Comparison of ENCODE assay signal across 20 cellular contexts in genomic region chr5:60497706-60498500, GRCh38.
DNase-seq lines count a peak whose midpoint lies in the region; ATAC-seq and TF ChIP-seq lines count a peak whose summit lies in the region.
"Had no signal": no experiment of that assay in that cellular context is flagged by ENCODE, and none has a peak within 500 bp of the region (broad histone marks: within the 10 kb centered on the region; RNA-seq: fewer than 3 reads in every experiment).

No MANE protein-coding gene starts in this region.

- no peak overlapping the region for H3K23ac ChIP-seq in trophoblast cell (ENCODE audit: low read length)

- H4K12ac ChIP-seq in trophoblast cell (ENCODE audit: low read depth, low read length) = no peak overlapping the region

- H3K9me3 ChIP-seq in esophagus muscularis mucosa (no peaks in the 10 kb centered on the region), trophoblast cell (ENCODE audit: insufficient read depth, low read depth, low read length) (no peaks in the 10 kb centered on the region)
- H3K9me3 ChIP-seq: esophagus squamous epithelium had no signal

- no peak for TF ChIP-seq EP300 in esophagus muscularis mucosa (IDR thresholded peaks at IDR 0.05)

- H3K9me3 Mint-ChIP-seq in nephron = no peaks in the 10 kb centered on the region
- H3K9me3 Mint-ChIP-seq: dendritic cell treated with granulocyte-macrophage colony-stimulating factor and Interleukin-4, amounts not matched to agents 40 ng/mL and 50 ng/mL, for 4 days; stimulated activated effector memory CD8-positive, alpha-beta T cell treated with anti-CD3 and anti-CD28 coated beads, Interleukin-12 subunit alpha, Interleukin-12 subunit beta, amount 100 ng/mL, for 72 hours; T-helper 1 cell treated with Interleukin-12 subunit alpha and Interleukin-12 subunit beta and Interleukin-4 antibody, amounts not matched to agents 30 μg/mL and 1 μg/mL, for 36 hours had no signal

- 62% methylated on average over 4 of the region's 4 CpGs for WGBS in esophagus muscularis mucosa
- WGBS in trophoblast cell (ENCODE audit: extremely low coverage, insufficient coverage, insufficient read length) = no CpG with 5 or more reads among the region's 4 CpGs

- no peak overlapping the region for H3K4ac ChIP-seq in trophoblast cell (ENCODE audit: low read depth, low read length)

- H3K27me3 ChIP-seq in esophagus muscularis mucosa (no peaks in the 10 kb centered on the region), trophoblast cell (ENCODE audit: insufficient read depth, low read length) (no peaks in the 10 kb centered on the region)
- H3K27me3 ChIP-seq: esophagus squamous epithelium had no signal

- H3K4me1 Mint-ChIP-seq in nephron = peaks cover 29% of the 10 kb centered on the region
- H3K4me1 Mint-ChIP-seq: stimulated activated effector memory CD8-positive, alpha-beta T cell treated with anti-CD3 and anti-CD28 coated beads, Interleukin-12 subunit alpha, Interleukin-12 subunit beta, amount 100 ng/mL, for 72 hours had no signal

- no peak overlapping the region for H4K8ac ChIP-seq in trophoblast cell (ENCODE audit: low read depth, low read length)

- H3K4me1 ChIP-seq in esophagus muscularis mucosa = peaks cover 0 to 43% (median 14%) of the 10 kb centered on the region in 4 donors
- no peaks in the 10 kb centered on the region for H3K4me1 ChIP-seq in trophoblast cell (ENCODE audit: control insufficient read depth in 1 of 2, insufficient read depth in 2 of 2, low read length in 2 of 2)

- H2BK5ac ChIP-seq in trophoblast cell (ENCODE audit: low read depth, low read length, poor library complexity) = no peak overlapping the region

- no peak for ATAC-seq in HG03354 (IDR thresholded peaks at IDR 0.05; ENCODE audit: poor library complexity, severe bottlenecking, unreplicated experiment)
- ATAC-seq: left colon; stimulated activated effector memory CD8-positive, alpha-beta T cell treated with anti-CD3 and anti-CD28 coated beads, Interleukin-12 subunit alpha, Interleukin-12 subunit beta, amount 100 ng/mL, for 72 hours had no signal

- intact Hi-C loops in esophagus muscularis mucosa (cut with DNase I) = no loop called here

- H3K9ac ChIP-seq in trophoblast cell (ENCODE audit: low read length) = no peak overlapping the region

- H2AFZ ChIP-seq in trophoblast cell (ENCODE audit: insufficient read depth, low read length, poor library complexity) = no peak overlapping the region

- no peak for TF ChIP-seq CTCF in AG09309 (IDR thresholded peaks at IDR 0.05; ENCODE audit: control insufficient read depth, insufficient read depth, low read depth, low read length, missing control alignments)
- no peak for TF ChIP-seq CTCF in esophagus muscularis mucosa (IDR thresholded peaks at IDR 0.05)
- TF ChIP-seq CTCF in nephron (IDR thresholded peaks at IDR 0.05; ENCODE audit: unreplicated experiment in 3 of 3) = no peak

- H2AK5ac ChIP-seq in trophoblast cell (ENCODE audit: low read length) = no peak overlapping the region

- H2BK120ac ChIP-seq in trophoblast cell (ENCODE audit: insufficient read depth, low read length, poor library complexity) = no peak overlapping the region

- H2BK12ac ChIP-seq in trophoblast cell (ENCODE audit: low read length) = no peak overlapping the region

- H3K4me3 ChIP-seq in AG09309 (ENCODE audit: control insufficient read depth, low read depth, low read length) = no peak overlapping the region
- no peak overlapping the region for H3K4me3 ChIP-seq in esophagus muscularis mucosa
- no peak overlapping the region for H3K4me3 ChIP-seq in trophoblast cell (ENCODE audit: low read depth, low read length)
- H3K4me3 ChIP-seq: esophagus squamous epithelium had no signal

- no peaks in the 10 kb centered on the region for H3K79me1 ChIP-seq in trophoblast cell (ENCODE audit: low read length)

- DNase-seq in AG09309 (ENCODE audit: low read depth) (peak; percentile 37), NCI-H446 treated with DMSO at 0.1 percent for 48 hours (lab: John Stamatoyannopoulos, UW) (peak; percentile 73), esophagus muscularis mucosa (ENCODE audit: extremely low spot score) (no peak), trophoblast cell (no peak), NCI-H748 (lab: John Stamatoyannopoulos, UW; ENCODE audit: unreplicated experiment) (no peak), NCI-H1436 treated with DMSO at 0.1 percent for 48 hours (lab: John Stamatoyannopoulos, UW) (no peak)
- DNase-seq: activated CD4-positive, CD25-positive, alpha-beta regulatory T cell treated with anti-CD3 and anti-CD28 coated beads, Interleukin-2, amount 50 U/mL, for 72 hours; activated effector memory CD4-positive, alpha-beta T cell treated with anti-CD3 and anti-CD28 coated beads, Interleukin-2, amount 50 U/mL, for 16 hours; aorta; esophagus squamous epithelium; left colon; NCI-H1105; NCI-H2171; posterior cingulate gyrus; SHP77 treated with DMSO at 0.1 percent for 48 hours had no signal

- H3K36me3 ChIP-seq in esophagus muscularis mucosa (no peaks in the 10 kb centered on the region), trophoblast cell (ENCODE audit: control insufficient read depth in 1 of 2, insufficient read depth in 2 of 2, low read length in 2 of 2) (no peaks in the 10 kb centered on the region)
- H3K36me3 ChIP-seq: esophagus squamous epithelium had no signal

- H3K18ac ChIP-seq in trophoblast cell (ENCODE audit: low read length) = no peak overlapping the region

- H3K79me2 ChIP-seq in trophoblast cell (ENCODE audit: control insufficient read depth, insufficient read depth, low read length, poor library complexity) = no peaks in the 10 kb centered on the region

- H3K27ac Mint-ChIP-seq in nephron = peak overlapping the region; percentile 26 to 67 (median 47)
- H3K27ac Mint-ChIP-seq: dendritic cell treated with granulocyte-macrophage colony-stimulating factor and Interleukin-4, amounts not matched to agents 40 ng/mL and 50 ng/mL, for 4 days; stimulated activated effector memory CD8-positive, alpha-beta T cell treated with anti-CD3 and anti-CD28 coated beads, Interleukin-12 subunit alpha, Interleukin-12 subunit beta, amount 100 ng/mL, for 72 hours; T-helper 1 cell treated with Interleukin-12 subunit alpha and Interleukin-12 subunit beta and Interleukin-4 antibody, amounts not matched to agents 30 μg/mL and 1 μg/mL, for 36 hours had no signal

- TF ChIP-seq POLR2A in esophagus muscularis mucosa (IDR thresholded peaks at IDR 0.05; ENCODE audit: low read depth) = no peak

- H3K27ac ChIP-seq in esophagus muscularis mucosa (replicated peaks in 1 of 4) = peak overlapping the region; percentile 17 to 40 (median 30)
- no peak overlapping the region for H3K27ac ChIP-seq in trophoblast cell (ENCODE audit: low read depth, low read length)
- H3K27ac ChIP-seq: esophagus squamous epithelium had no signal

- H3K36me3 Mint-ChIP-seq in nephron (ENCODE audit: low read depth) = no peaks in the 10 kb centered on the region
- H3K36me3 Mint-ChIP-seq: stimulated activated effector memory CD8-positive, alpha-beta T cell treated with anti-CD3 and anti-CD28 coated beads, Interleukin-12 subunit alpha, Interleukin-12 subunit beta, amount 100 ng/mL, for 72 hours had no signal

- H3K4me3 Mint-ChIP-seq in nephron = no peak overlapping the region
- H3K4me3 Mint-ChIP-seq: dendritic cell treated with granulocyte-macrophage colony-stimulating factor and Interleukin-4, amounts not matched to agents 40 ng/mL and 50 ng/mL, for 4 days; stimulated activated effector memory CD8-positive, alpha-beta T cell treated with anti-CD3 and anti-CD28 coated beads, Interleukin-12 subunit alpha, Interleukin-12 subunit beta, amount 100 ng/mL, for 72 hours; T-helper 1 cell treated with Interleukin-12 subunit alpha and Interleukin-12 subunit beta and Interleukin-4 antibody, amounts not matched to agents 30 μg/mL and 1 μg/mL, for 36 hours had no signal

- H3K4me2 ChIP-seq in trophoblast cell (ENCODE audit: low read length) = no peak overlapping the region

- H3K14ac ChIP-seq in trophoblast cell (ENCODE audit: low read length) = no peak overlapping the region

- H4K91ac ChIP-seq in trophoblast cell (ENCODE audit: low read depth, low read length) = no peak overlapping the region

- H3K27me3 Mint-ChIP-seq in nephron (ENCODE audit: low read depth) = no peaks in the 10 kb centered on the region
- H3K27me3 Mint-ChIP-seq: dendritic cell treated with granulocyte-macrophage colony-stimulating factor and Interleukin-4, amounts not matched to agents 40 ng/mL and 50 ng/mL, for 4 days had no signal

Comparison
In these comparisons a context has a peak if more than half of its experiments do, and no peak if none do; other contexts are left out.
1. DNase-seq: peak in AG09309 (single experiment) and NCI-H446 treated with DMSO at 0.1 percent for 48 hours (single experiment); none in esophagus muscularis mucosa (single experiment), trophoblast cell (0 of 2), NCI-H748 (single experiment) and NCI-H1436 treated with DMSO at 0.1 percent for 48 hours (single experiment).